In genomic region chr3:23808525-23808924, GRCh38 we compare ENCODE assay signal across 10 cellular contexts. TPM values are rescaled to one million over a fixed set of nuclear protein-coding genes. Genes with fewer than 3 reads are reported as not detected.
DNase-seq lines count a peak whose midpoint lies in the region; ATAC-seq and TF ChIP-seq lines count a peak whose summit lies in the region.
"Had no signal": no experiment of that assay in that cellular context is flagged by ENCODE, and none has a peak within 500 bp of the region (broad histone marks: within the 10 kb centered on the region; RNA-seq: fewer than 3 reads in every experiment).

No MANE protein-coding gene starts in this region.

- no peak for TF ChIP-seq POLR2A in esophagus squamous epithelium (IDR thresholded peaks at IDR 0.05)
- no peak for TF ChIP-seq POLR2A in thyroid gland (IDR thresholded peaks at IDR 0.05)

- H3K9ac ChIP-seq in SK-N-MC (ENCODE audit: insufficient read length) (no peak overlapping the region), stomach smooth muscle (ENCODE audit: low read length in 2 of 2) (no peak overlapping the region)

- H3K4me3 Mint-ChIP-seq in activated T-cell treated with anti-CD3 and anti-CD28 coated beads, Interleukin-2, amount 50 U/mL, for 72 hours, result peak overlapping the region; percentile 97 to 98

- H3K9me3 Mint-ChIP-seq in activated T-cell treated with anti-CD3 and anti-CD28 coated beads, Interleukin-2, amount 50 U/mL, for 72 hours, result no peaks in the 10 kb centered on the region

- WGBS in esophagus squamous epithelium, 2 donors, result 52 to 65% methylated on average over 5 of the region's 5 CpGs
- WGBS in thyroid gland, 2 donors, result 79 to 82% methylated on average over 5 of the region's 5 CpGs

- H3K4me3 ChIP-seq in SK-N-MC (peak overlapping the region; percentile 18; the same call in 1 of the 2 replicates), esophagus squamous epithelium (peak overlapping the region in 1 of 4 donors; percentile 9), stomach smooth muscle (ENCODE audit: low read length in 2 of 2) (no peak overlapping the region), thyroid gland (replicated peaks in 1 of 3) (no peak overlapping the region)

- H3K27me3 ChIP-seq in esophagus squamous epithelium (no peaks in the 10 kb centered on the region), stomach smooth muscle (ENCODE audit: control insufficient read depth in 1 of 2, insufficient read depth in 2 of 2, low read length in 2 of 2) (no peaks in the 10 kb centered on the region), thyroid gland (no peaks in the 10 kb centered on the region)

- TF ChIP-seq CTCF in esophagus squamous epithelium (IDR thresholded peaks at IDR 0.05) (no peak), thyroid gland (IDR thresholded peaks at IDR 0.05) (no peak)

- ATAC-seq in activated T-cell treated with anti-CD3 and anti-CD28 coated beads, Interleukin-2, amount 50 U/mL, for 72 hours (replicated peaks in 1 of 2), result no peak
- no peak for ATAC-seq in HG03378 (IDR thresholded peaks at IDR 0.05; ENCODE audit: unreplicated experiment)

- no peak for DNase-seq in activated T-cell treated with anti-CD3 and anti-CD28 coated beads, Interleukin-2, amount 50 U/mL, for 72 hours
- no peak for DNase-seq in activated T-cell treated with anti-CD3 and anti-CD28 coated beads, Interleukin-2, amount 50 U/mL, for 1 hour
- DNase-seq in SK-N-MC (ENCODE audit: low read depth, low spot score) (no peak), esophagus squamous epithelium (lab: John Stamatoyannopoulos, UW) (no peak), iPS-NIHi7 (ENCODE audit: extremely low spot score) (no peak), thyroid gland (no peak)
- DNase-seq: AML-193, right cardiac atrium had no signal

- no peak overlapping the region for H3K27ac ChIP-seq in SK-N-MC
- peak overlapping the region in 3 of 4 donors; percentile 3 to 90 (median 88) for H3K27ac ChIP-seq in esophagus squamous epithelium
- H3K27ac ChIP-seq in stomach smooth muscle (ENCODE audit: low read length), result peak overlapping the region; percentile 77
- peak overlapping the region in 1 of 3 donors; percentile 94 for H3K27ac ChIP-seq in thyroid gland

- H3K9me3 ChIP-seq in SK-N-MC (ENCODE audit: low read depth, low read length) (no peaks in the 10 kb centered on the region), esophagus squamous epithelium (no peaks in the 10 kb centered on the region), stomach smooth muscle (ENCODE audit: control insufficient read depth in 2 of 2, low read length in 2 of 2) (no peaks in the 10 kb centered on the region), thyroid gland (no peaks in the 10 kb centered on the region)

- H3K27ac Mint-ChIP-seq in activated T-cell treated with anti-CD3 and anti-CD28 coated beads, Interleukin-2, amount 50 U/mL, for 72 hours, result peak overlapping the region; percentile 95

- peaks cover 16 to 22% of the 10 kb centered on the region in 2 donors for H3K36me3 Mint-ChIP-seq in activated T-cell treated with anti-CD3 and anti-CD28 coated beads, Interleukin-2, amount 50 U/mL, for 72 hours (ENCODE audit: insufficient read depth in 2 of 2)

- H3K36me3 ChIP-seq in SK-N-MC (ENCODE audit: insufficient read depth, low read length) (peaks cover 8% of the 10 kb centered on the region), esophagus squamous epithelium (peaks cover 0 to 6% (median 0%) of the 10 kb centered on the region in 3 donors), stomach smooth muscle (ENCODE audit: control insufficient read depth in 2 of 2, insufficient read depth in 2 of 2, low read length in 2 of 2) (no peaks in the 10 kb centered on the region), thyroid gland (no peaks in the 10 kb centered on the region)

- intact Hi-C loops in esophagus squamous epithelium (cut with DNase I), result no loop called here
- intact Hi-C loops in thyroid gland (cut with DNase I), result no loop called here

- peaks cover 16% of the 10 kb centered on the region for H3K27me3 Mint-ChIP-seq in activated T-cell treated with anti-CD3 and anti-CD28 coated beads, Interleukin-2, amount 50 U/mL, for 72 hours (ENCODE audit: low read depth)

- peaks cover 18 to 64% (median 34%) of the 10 kb centered on the region in 3 donors for H3K4me1 ChIP-seq in esophagus squamous epithelium
- H3K4me1 ChIP-seq in stomach smooth muscle (ENCODE audit: control insufficient read depth, insufficient read depth, low read length), result peaks cover 23% of the 10 kb centered on the region
- H3K4me1 ChIP-seq in thyroid gland, result peaks cover 17 to 27% of the 10 kb centered on the region in 2 donors

- H3K4me1 Mint-ChIP-seq in activated T-cell treated with anti-CD3 and anti-CD28 coated beads, Interleukin-2, amount 50 U/mL, for 72 hours (ENCODE audit: low read depth), result peaks cover 59% of the 10 kb centered on the region

RNA-seq across cellular contexts. Expression of gene UBE2E1, which starts 2.8 kb away (rescaled TPM):
- total RNA-seq in activated T-cell treated with anti-CD3 and anti-CD28 coated beads, Interleukin-2, amount 50 U/mL, for 72 hours, result 10 to 100 TPM; 76.2 to 78.4 TPM
- total RNA-seq in esophagus squamous epithelium (100 to 1,000 TPM in 2 of 4 donors, 10 to 100 TPM in 2; 83.9 to 115 (median 104) TPM), thyroid gland (10 to 100 TPM; 61.6 to 88.4 (median 79.6) TPM)
